Comparison of ENCODE assay signal across 18 cellular contexts in genomic region chr17:55341432-55341831, GRCh38.
DNase-seq lines count a peak whose midpoint lies in the region; ATAC-seq, FAIRE-seq and TF ChIP-seq lines count a peak whose summit lies in the region.
"Had no signal": no experiment of that assay in that cellular context is flagged by ENCODE, and none has a peak within 500 bp of the region (broad histone marks: within the 10 kb centered on the region; RNA-seq: fewer than 3 reads in every experiment).

No MANE protein-coding gene starts in this region.

- no peaks in the 10 kb centered on the region for H3K79me2 ChIP-seq in SK-N-SH (ENCODE audit: insufficient read depth)

- H3K27me3 ChIP-seq in SK-N-SH (ENCODE audit: insufficient read depth) = no peaks in the 10 kb centered on the region
- H3K27me3 ChIP-seq: heart left ventricle had no signal

- H4K20me1 ChIP-seq in SK-N-SH (ENCODE audit: insufficient read depth) = no peaks in the 10 kb centered on the region

- H3K9ac ChIP-seq in SK-N-SH = no peak overlapping the region

- TF ChIP-seq EP300 in SK-N-SH (IDR thresholded peaks at IDR 0.05; ENCODE audit: borderline replicate concordance in 1 of 2, low read depth in 1 of 2, low read length in 1 of 2) = no peak

- H3K9me3 ChIP-seq in SK-N-SH = no peaks in the 10 kb centered on the region
- H3K9me3 ChIP-seq: neutrophil had no signal

- TF ChIP-seq CTCF in choroid plexus epithelial cell (conservative IDR thresholded peaks at IDR 0.05; ENCODE audit: low read depth, low read length) (no peak), SK-N-SH (IDR thresholded peaks at IDR 0.05) (no peak)

- peaks cover 0 to 3% of the 10 kb centered on the region in 2 experiments; a peak in 1 of 4 replicates for H3K4me1 ChIP-seq in SK-N-SH (ENCODE audit: control insufficient read depth in 1 of 2, insufficient read depth in 2 of 2, low read depth in 1 of 2, low read length in 1 of 2)

- H3K4me2 ChIP-seq in SK-N-SH = no peak overlapping the region

- H3K9me2 ChIP-seq in SK-N-SH = no peaks in the 10 kb centered on the region

- H3K27ac ChIP-seq in SK-N-SH (ENCODE audit: low read depth in 2 of 2, low read length in 1 of 2) = no peak overlapping the region
- H3K27ac ChIP-seq: C4-2B, heart left ventricle, neutrophil had no signal

- WGBS in SK-N-SH (ENCODE audit: low lambda C conversion rate) = 78% methylated on average over 5 of the region's 5 CpGs

- CTCF ChIA-PET in SK-N-SH (lab: Yijun Ruan, JAX) = interaction anchor here (0.6 to 3.4 kb wide), 6 partner anchors 15 to 1121 kb away, joined by 3 to 13 read pairs (median 5); no protein-coding TSS in a partner anchor

- TF ChIP-seq RAD21 in SK-N-SH (IDR thresholded peaks at IDR 0.05; ENCODE audit: low read length) = no peak

- ATAC-seq in GM18873 (IDR thresholded peaks at IDR 0.05; ENCODE audit: low FRiP score, unreplicated experiment) (peak; percentile 60), HG03439 (IDR thresholded peaks at IDR 0.05; ENCODE audit: unreplicated experiment) (peak; percentile 69)
- ATAC-seq: effector memory CD8-positive, alpha-beta T cell; heart left ventricle had no signal

- no peak overlapping the region for H3K4me3 ChIP-seq in choroid plexus epithelial cell (ENCODE audit: low read depth, low read length)
- no peak overlapping the region for H3K4me3 ChIP-seq in SK-N-SH (ENCODE audit: low read depth in 2 of 2, low read length in 1 of 2)
- H3K4me3 ChIP-seq: heart left ventricle, lung had no signal

- no peaks in the 10 kb centered on the region for H3K36me3 ChIP-seq in SK-N-SH (replicated peaks in 1 of 2; ENCODE audit: control insufficient read depth in 1 of 2, insufficient read depth in 2 of 2, low read length in 1 of 2)
- H3K36me3 ChIP-seq: heart left ventricle, neutrophil had no signal

- POLR2A ChIA-PET in SK-N-SH (lab: Yijun Ruan, JAX) = interaction anchor here (0.7 kb wide), 1 partner anchor 13 kb away, joined by 6 read pairs; no protein-coding TSS in a partner anchor

- H2AFZ ChIP-seq in SK-N-SH (ENCODE audit: low read depth) = no peak overlapping the region

- FAIRE-seq in frontal cortex (lab: Jason Lieb, UNC) = no peak
- FAIRE-seq: G401.6, HTR-8/SVneo had no signal

- no peaks in the 10 kb centered on the region for H3F3A ChIP-seq in SK-N-SH (replicated peaks; ENCODE audit: insufficient read depth)

- peak; percentile 25 for DNase-seq in EL
- DNase-seq in choroid plexus epithelial cell (ENCODE audit: low read depth) = peak; percentile 24
- DNase-seq in foreskin melanocyte = no peak
- DNase-seq in globus pallidus (ENCODE audit: low spot score) = no peak
- no peak for DNase-seq in frontal cortex (ENCODE audit: low spot score in 2 of 2)
- DNase-seq in SK-N-SH = no peak
- DNase-seq: activated CD4-positive, alpha-beta T cell treated with anti-CD3 and anti-CD28 coated beads, Interleukin-2, amount 50 U/mL, for 48 hours; effector memory CD8-positive, alpha-beta T cell; heart left ventricle; NCI-H1417 treated with DMSO at 0.1 percent for 48 hours; stimulated activated CD4-positive, alpha-beta T cell treated with anti-CD3 and anti-CD28 coated beads, Interleukin-12 subunit alpha, Interleukin-12 subunit beta, amount 100 ng/mL, for 4 hours had no signal

TF ChIP-seq in SK-N-SH, 30 proteins besides CTCF, POLR2A, EP300 and RAD21:
- TF ChIP-seq GATA2 (CRISPR knock-in tag; IDR thresholded peaks at IDR 0.05) (no peak), RFX5 (IDR thresholded peaks at IDR 0.05; ENCODE audit: low read length) (no peak), TEAD4 (IDR thresholded peaks at IDR 0.05; ENCODE audit: borderline replicate concordance, insufficient read depth) (no peak), POLR2AphosphoS5 (IDR thresholded peaks at IDR 0.05; ENCODE audit: low read depth, low read length) (no peak), IRF3 (IDR thresholded peaks at IDR 0.05; ENCODE audit: low read depth, low read length) (no peak), JUND (IDR thresholded peaks at IDR 0.05) (no peak), SIN3A (IDR thresholded peaks at IDR 0.05; ENCODE audit: borderline replicate concordance, low read depth, low read length) (no peak), TCF12 (IDR thresholded peaks at IDR 0.05) (no peak), CHD2 (IDR thresholded peaks at IDR 0.05; ENCODE audit: low read length, partially characterized antibody) (no peak), MEF2A (IDR thresholded peaks at IDR 0.05; ENCODE audit: borderline replicate concordance, low read depth) (no peak), YY1 (IDR thresholded peaks at IDR 0.05; ENCODE audit: low read depth) (no peak), GABPA (IDR thresholded peaks at IDR 0.05; ENCODE audit: low read depth) (no peak), ZBTB33 (IDR thresholded peaks at IDR 0.05; ENCODE audit: borderline replicate concordance, low read depth) (no peak), NFIC (IDR thresholded peaks at IDR 0.05; ENCODE audit: borderline replicate concordance) (no peak), FOXM1 (IDR thresholded peaks at IDR 0.05; ENCODE audit: low read depth) (no peak), ELF1 (IDR thresholded peaks at IDR 0.05) (no peak), FOXJ3 (CRISPR knock-in tag; IDR thresholded peaks at IDR 0.05) (no peak)
- TF ChIP-seq, protein P1, sequence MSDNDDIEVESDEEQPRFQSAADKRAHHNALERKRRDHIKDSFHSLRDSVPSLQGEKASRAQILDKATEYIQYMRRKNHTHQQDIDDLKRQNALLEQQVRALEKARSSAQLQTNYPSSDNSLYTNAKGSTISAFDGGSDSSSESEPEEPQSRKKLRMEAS (IDR thresholded peaks at IDR 0.05; ENCODE audit: low read depth) = no peak

Comparison
In these comparisons a context has a peak if more than half of its experiments do, and no peak if none do; other contexts are left out.
1. DNase-seq: peak in EL (single experiment) and choroid plexus epithelial cell (single experiment); none in foreskin melanocyte (single experiment), globus pallidus (single experiment), frontal cortex (0 of 2) and SK-N-SH (single experiment).